Comparison of ENCODE assay signal across 27 cellular contexts in the genomic region with DNA sequence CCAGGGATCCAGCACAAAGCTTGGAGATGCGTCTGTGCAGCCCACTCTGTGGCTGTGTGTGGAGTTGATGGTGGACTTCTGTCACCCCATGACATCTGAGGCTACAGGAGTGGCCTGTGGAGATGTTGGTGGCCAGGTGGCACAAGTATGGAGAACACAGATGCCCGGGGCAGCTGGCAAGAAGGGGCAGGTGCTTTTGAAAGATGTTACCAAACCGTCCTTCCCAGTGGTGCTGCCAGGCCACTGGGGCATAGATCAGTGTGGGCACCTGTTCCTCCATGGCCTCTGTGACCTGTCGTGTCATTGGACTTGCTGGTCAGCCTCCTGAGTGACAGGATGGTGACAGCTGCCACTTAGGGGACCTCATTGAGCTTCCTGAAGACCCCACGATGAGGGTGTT.
"Had no signal": no experiment of that assay in that cellular context is flagged by ENCODE, and none has a peak within 500 bp of the region (broad histone marks: within the 10 kb centered on the region; RNA-seq: fewer than 3 reads in every experiment).

No MANE protein-coding gene starts in this region.

- FAIRE-seq: TTC549 had no signal

- DNase-seq: activated CD4-positive, alpha-beta T cell treated with anti-CD3 and anti-CD28 coated beads, Interleukin-2, amount 10 ng/mL, durations not matched to agents 24 days and 14 days; activated CD4-positive, alpha-beta T cell treated with anti-CD3 and anti-CD28 coated beads, Interleukin-2, amount 50 U/mL, for 4 hours; activated CD8-positive, alpha-beta T cell treated with anti-CD3 and anti-CD28 coated beads for 36 hours; activated effector memory CD4-positive, alpha-beta T cell treated with anti-CD3 and anti-CD28 coated beads, Interleukin-2, amount 50 U/mL, for 16 hours; activated naive CD4-positive, alpha-beta T cell; activated naive CD4-positive, alpha-beta T cell treated with anti-CD3 and anti-CD28 coated beads, Interleukin-2, amount 50 U/mL, for 16 hours; activated naive CD8-positive, alpha-beta T cell treated with anti-CD3 and anti-CD28 coated beads for 36 hours; activated T-cell treated with anti-CD3 and anti-CD28 coated beads, Interleukin-2, amount 50 U/mL, for 1 hour; activated T-cell treated with anti-CD3 and anti-CD28 coated beads, Interleukin-2, amount 50 U/mL, for 72 hours; amygdala; MM.1S; MV-4-11; NCI-H1092; NCI-H1417; NCI-H2029; NCI-H345; NCI-H524 treated with DMSO at 0.1 percent for 48 hours; SHP77 treated with DMSO at 0.1 percent for 48 hours; SK-N-SH had no signal

- H3K9me3 Mint-ChIP-seq: activated CD4-positive, alpha-beta T cell treated with anti-CD3 and anti-CD28 coated beads, Interleukin-2, amount 10 ng/mL, durations not matched to agents 24 days and 14 days; activated T-cell treated with anti-CD3 and anti-CD28 coated beads, Interleukin-2, amount 50 U/mL, for 72 hours; activated T-helper 17 cell treated with anti-CD3 and anti-CD28 coated beads, Interleukin-2, amount 50 U/mL, for 72 hours; T-helper 1 cell treated with Interleukin-12 subunit alpha and Interleukin-12 subunit beta and Interleukin-4 antibody, amounts not matched to agents 30 μg/mL and 1 μg/mL, for 36 hours; T-helper 2 cell treated with Interferon-gamma antibody and Interleukin-4, amounts not matched to agents 5 μg/mL and 100 μg/mL, for 36 hours had no signal

- H3K4me3 ChIP-seq: ascending aorta, SJSA1 had no signal

- H3K4me3 Mint-ChIP-seq: activated CD4-positive, alpha-beta T cell treated with anti-CD3 and anti-CD28 coated beads, Interleukin-2, amount 10 ng/mL, durations not matched to agents 24 days and 14 days; activated CD8-positive, alpha-beta T cell treated with anti-CD3 and anti-CD28 coated beads for 36 hours; activated naive CD8-positive, alpha-beta T cell treated with anti-CD3 and anti-CD28 coated beads for 36 hours; activated T-cell treated with anti-CD3 and anti-CD28 coated beads, Interleukin-2, amount 50 U/mL, for 72 hours; activated T-helper 17 cell treated with anti-CD3 and anti-CD28 coated beads, Interleukin-2, amount 50 U/mL, for 72 hours; T-helper 1 cell treated with Interleukin-12 subunit alpha and Interleukin-12 subunit beta and Interleukin-4 antibody, amounts not matched to agents 30 μg/mL and 1 μg/mL, for 36 hours; T-helper 2 cell treated with Interferon-gamma antibody and Interleukin-4, amounts not matched to agents 5 μg/mL and 100 μg/mL, for 36 hours had no signal

- H3K27me3 ChIP-seq: ascending aorta, SJSA1 had no signal

- H3K27ac ChIP-seq: ascending aorta, KMS-11, SJSA1 had no signal

- H3K4me2 ChIP-seq: KMS-11, SK-N-SH had no signal

- H3K9me3 ChIP-seq: ascending aorta, SJSA1, SK-N-SH had no signal

- H3K27me3 Mint-ChIP-seq: activated CD4-positive, alpha-beta T cell treated with anti-CD3 and anti-CD28 coated beads, Interleukin-2, amount 10 ng/mL, durations not matched to agents 24 days and 14 days; activated CD8-positive, alpha-beta T cell treated with anti-CD3 and anti-CD28 coated beads for 36 hours; activated naive CD8-positive, alpha-beta T cell treated with anti-CD3 and anti-CD28 coated beads for 36 hours; activated T-helper 17 cell treated with anti-CD3 and anti-CD28 coated beads, Interleukin-2, amount 50 U/mL, for 72 hours had no signal

- H3K27ac Mint-ChIP-seq: activated CD4-positive, alpha-beta T cell treated with anti-CD3 and anti-CD28 coated beads, Interleukin-2, amount 10 ng/mL, durations not matched to agents 24 days and 14 days; activated CD8-positive, alpha-beta T cell treated with anti-CD3 and anti-CD28 coated beads for 36 hours; activated naive CD8-positive, alpha-beta T cell treated with anti-CD3 and anti-CD28 coated beads for 36 hours; activated T-cell treated with anti-CD3 and anti-CD28 coated beads, Interleukin-2, amount 50 U/mL, for 72 hours; activated T-helper 17 cell treated with anti-CD3 and anti-CD28 coated beads, Interleukin-2, amount 50 U/mL, for 72 hours; T-helper 1 cell treated with Interleukin-12 subunit alpha and Interleukin-12 subunit beta and Interleukin-4 antibody, amounts not matched to agents 30 μg/mL and 1 μg/mL, for 36 hours; T-helper 2 cell treated with Interferon-gamma antibody and Interleukin-4, amounts not matched to agents 5 μg/mL and 100 μg/mL, for 36 hours had no signal

- ATAC-seq: activated CD8-positive, alpha-beta T cell treated with anti-CD3 and anti-CD28 coated beads for 36 hours; activated T-cell treated with anti-CD3 and anti-CD28 coated beads, Interleukin-2, amount 50 U/mL, for 72 hours; activated T-helper 17 cell treated with anti-CD3 and anti-CD28 coated beads, Interleukin-2, amount 50 U/mL, for 72 hours; Panc1 had no signal

- H3K36me3 ChIP-seq: ascending aorta, SJSA1 had no signal
